ENCODE assay signal across 8 cellular contexts in the genomic region with DNA sequence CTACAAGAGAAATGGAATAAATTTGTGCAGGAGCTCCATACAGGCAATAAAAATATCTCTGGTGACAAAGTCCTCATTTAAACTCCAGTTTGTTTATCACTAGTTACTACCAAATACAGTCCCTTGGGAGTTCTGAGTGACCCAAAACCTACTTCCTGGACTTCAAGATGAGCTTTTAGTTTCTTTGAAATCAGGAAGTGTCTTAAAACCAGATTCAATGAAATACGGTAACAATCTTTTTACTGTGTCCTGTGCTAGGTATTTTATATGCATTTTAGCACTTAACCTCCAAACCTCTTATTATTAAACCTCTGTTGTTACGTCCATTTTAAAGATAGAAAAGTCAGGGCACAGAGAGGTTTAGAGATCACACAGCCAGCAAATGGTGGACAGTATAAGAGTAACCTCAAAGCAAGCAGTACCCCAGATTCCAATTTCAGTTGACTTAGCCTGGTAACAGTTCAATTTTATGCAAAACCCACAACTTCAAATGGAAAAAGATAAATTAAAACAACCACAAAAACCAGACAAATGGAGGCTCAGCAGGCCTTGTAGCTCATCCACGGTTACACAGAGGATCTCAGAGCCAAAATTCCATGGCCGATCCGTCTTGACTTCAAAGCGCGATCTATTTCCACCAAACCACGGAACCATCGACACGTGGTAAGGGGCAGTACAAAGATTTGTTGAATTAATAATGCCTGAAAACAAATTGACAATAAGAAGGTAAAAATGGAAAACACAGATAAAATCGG. TPM values are rescaled to one million over a fixed set of nuclear protein-coding genes. Genes with fewer than 3 reads are reported as not detected.
A peak's percentile ranks its signal among the peaks of the same experiment; 100 is the strongest.
DNase-seq lines count a peak whose midpoint lies in the region; TF ChIP-seq lines count a peak whose summit lies in the region.

No MANE protein-coding gene starts in this region.

- 4% methylated on average over 11 of the region's 11 CpGs for WGBS in tibial nerve, 2 donors

- no peaks in the 10 kb centered on the region for H3K27me3 ChIP-seq in tibial nerve

- no peak for TF ChIP-seq CTCF in tibial nerve (IDR thresholded peaks at IDR 0.05)

- TF ChIP-seq POLR2A in Raji (IDR thresholded peaks at IDR 0.05; ENCODE audit: insufficient read depth, low read depth, low read length), result peak; percentile 33; the same call in 1 of the 2 replicates
- no peak for TF ChIP-seq POLR2A in tibial nerve (IDR thresholded peaks at IDR 0.05)

- peak overlapping the region; percentile 68 to 97 (median 82) for H3K4me3 ChIP-seq in tibial nerve

- no peaks in the 10 kb centered on the region for H3K9me3 ChIP-seq in tibial nerve

- peak overlapping the region; percentile 92 to 99 (median 98) for H3K27ac ChIP-seq in tibial nerve

- peaks cover 0 to 72% (median 36%) of the 10 kb centered on the region in 4 donors for H3K4me1 ChIP-seq in tibial nerve

- peak; percentile 10 for DNase-seq in activated gamma-delta T cell treated with Interleukin-2 at 50 U/mL for 16 hours
- DNase-seq in activated gamma-delta T cell (lab: John Stamatoyannopoulos, UW), result no peak
- DNase-seq in central memory CD4-positive, alpha-beta T cell, result peak; percentile 49
- peak; percentile 44 to 48 for DNase-seq in lung microvascular endothelial cell (ENCODE audit: low read depth in 2 of 2)
- no peak for DNase-seq in tibial nerve (ENCODE audit: low spot score in 2 of 2)
- no peak for DNase-seq in LoVo (ENCODE audit: low spot score)
- DNase-seq in NCI-H2107 treated with DMSO at 0.1 percent for 48 hours (lab: John Stamatoyannopoulos, UW; ENCODE audit: unreplicated experiment), result no peak

- no peak for TF ChIP-seq EP300 in tibial nerve (IDR thresholded peaks at IDR 0.05)

- H3K36me3 ChIP-seq in tibial nerve, result no peaks in the 10 kb centered on the region

RNA-seq across cellular contexts. Expression of gene KCMF1, which starts 1.3 kb away (rescaled TPM):
- total RNA-seq in lung microvascular endothelial cell, result 25.1 and 40.5 TPM in 2 replicates
- 10 to 100 TPM; 22.9 to 35.1 (median 29.7) TPM for total RNA-seq in tibial nerve

Comparison
In these comparisons a context has a peak if more than half of its experiments do, and no peak if none do; other contexts are left out.
1. DNase-seq: peak in activated gamma-delta T cell treated with Interleukin-2 at 50 U/mL for 16 hours (single experiment), central memory CD4-positive, alpha-beta T cell (single experiment) and lung microvascular endothelial cell (2 of 2); none in activated gamma-delta T cell (single experiment), tibial nerve (0 of 2), LoVo (single experiment) and NCI-H2107 treated with DMSO at 0.1 percent for 48 hours (single experiment).